Comparison of ENCODE assay signal across 8 cellular contexts in the genomic region with DNA sequence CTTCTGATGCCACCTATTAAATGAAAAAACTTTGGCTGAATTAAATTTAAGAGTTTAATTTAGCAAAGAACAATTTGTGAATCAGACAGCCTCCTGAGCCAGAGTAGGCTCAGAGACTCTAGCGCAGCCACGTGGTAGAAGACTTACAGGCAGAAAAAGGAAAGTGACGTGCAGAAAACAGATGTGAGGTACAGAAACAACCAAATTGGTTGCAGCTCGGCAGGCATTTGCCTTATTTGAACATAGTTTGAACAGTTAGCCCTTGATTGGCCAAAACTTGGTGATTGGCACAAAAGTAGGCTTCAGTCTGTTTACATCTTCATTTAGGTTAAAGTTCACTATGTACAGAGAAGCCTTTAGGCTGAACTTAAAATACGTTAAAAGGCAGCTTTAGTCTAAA. TPM values are rescaled to one million over a fixed set of nuclear protein-coding genes. Genes with fewer than 3 reads are reported as not detected.
DNase-seq lines count a peak whose midpoint lies in the region; ATAC-seq and TF ChIP-seq lines count a peak whose summit lies in the region.

No MANE protein-coding gene starts in this region.

- H2AFZ ChIP-seq in parathyroid adenoma, result no peak overlapping the region

- peak; percentile 32 for TF ChIP-seq CTCF in RWPE1 (conservative IDR thresholded peaks at IDR 0.05; ENCODE audit: low read depth)
- peak; percentile 69 for TF ChIP-seq CTCF in fibroblast of the aortic adventitia (IDR thresholded peaks at IDR 0.05; ENCODE audit: insufficient read depth, low read length)
- TF ChIP-seq CTCF in parathyroid adenoma (IDR thresholded peaks at IDR 0.05), result peak; percentile 35

- POLR2A ChIA-PET in RWPE1 (lab: Yijun Ruan, JAX; ENCODE audit: low non-redundant PET), result no interaction called here

- no peaks in the 10 kb centered on the region for H3K9me3 ChIP-seq in parathyroid adenoma (ENCODE audit: control insufficient read depth, low read length)

- no peak overlapping the region for H3K27ac ChIP-seq in RWPE1
- no peak overlapping the region for H3K27ac ChIP-seq in parathyroid adenoma

- H3K36me3 ChIP-seq in parathyroid adenoma (ENCODE audit: control insufficient read depth, insufficient read depth, low read length), result no peaks in the 10 kb centered on the region

- DNase-seq in ELF-1 (ENCODE audit: low read depth, low spot score), result peak; percentile 49
- DNase-seq in RWPE1 (ENCODE audit: low spot score), result no peak
- DNase-seq in fibroblast of the aortic adventitia (ENCODE audit: low read depth), result peak; percentile 91
- DNase-seq in COLO668 (lab: John Stamatoyannopoulos, UW; ENCODE audit: unreplicated experiment), result no peak
- no peak for DNase-seq in cortex of kidney (lab: John Stamatoyannopoulos, UW)

- no peaks in the 10 kb centered on the region for H3K27me3 ChIP-seq in parathyroid adenoma (ENCODE audit: control insufficient read depth, insufficient read depth, low read length)

- ATAC-seq in GM18858 (IDR thresholded peaks at IDR 0.05; ENCODE audit: unreplicated experiment), result no peak
- no peak for ATAC-seq in GM19467 (IDR thresholded peaks at IDR 0.05; ENCODE audit: unreplicated experiment)

- no peaks in the 10 kb centered on the region for H3K4me1 ChIP-seq in parathyroid adenoma

- H3K9ac ChIP-seq in parathyroid adenoma, result no peak overlapping the region

- no peaks in the 10 kb centered on the region for H3K79me2 ChIP-seq in parathyroid adenoma

- no peak overlapping the region for H3K4me3 ChIP-seq in fibroblast of the aortic adventitia (ENCODE audit: low read depth, low read length)
- H3K4me3 ChIP-seq in parathyroid adenoma (ENCODE audit: low read depth, low read length), result no peak overlapping the region

- no peak overlapping the region for H3K4me2 ChIP-seq in parathyroid adenoma (ENCODE audit: low read length)

- CTCF ChIA-PET in RWPE1 (lab: Yijun Ruan, JAX), result no interaction called here

RNA-seq across cellular contexts. Expression of gene TCP10L, which starts 22.9 kb away (rescaled TPM):
- total RNA-seq in fibroblast of the aortic adventitia (ENCODE audit: low replicate concordance), result 0.45 TPM in 1 of 2 replicates, not detected in the other

RNA-seq across cellular contexts. Expression of gene CFAP298, which starts 49.8 kb away (rescaled TPM):
- total RNA-seq in fibroblast of the aortic adventitia (ENCODE audit: low replicate concordance), result 14.1 and 17.9 TPM in 2 replicates

Comparison
In these comparisons a context has a peak if more than half of its experiments do, and no peak if none do; other contexts are left out.
1. DNase-seq: peak in ELF-1 (single experiment) and fibroblast of the aortic adventitia (single experiment); none in RWPE1 (single experiment), COLO668 (single experiment) and cortex of kidney (single experiment).
2. Peak in every context shown above with its lines, with median percentiles within 50 percentile points of each other: CTCF ChIP-seq.